In the genomic region with DNA sequence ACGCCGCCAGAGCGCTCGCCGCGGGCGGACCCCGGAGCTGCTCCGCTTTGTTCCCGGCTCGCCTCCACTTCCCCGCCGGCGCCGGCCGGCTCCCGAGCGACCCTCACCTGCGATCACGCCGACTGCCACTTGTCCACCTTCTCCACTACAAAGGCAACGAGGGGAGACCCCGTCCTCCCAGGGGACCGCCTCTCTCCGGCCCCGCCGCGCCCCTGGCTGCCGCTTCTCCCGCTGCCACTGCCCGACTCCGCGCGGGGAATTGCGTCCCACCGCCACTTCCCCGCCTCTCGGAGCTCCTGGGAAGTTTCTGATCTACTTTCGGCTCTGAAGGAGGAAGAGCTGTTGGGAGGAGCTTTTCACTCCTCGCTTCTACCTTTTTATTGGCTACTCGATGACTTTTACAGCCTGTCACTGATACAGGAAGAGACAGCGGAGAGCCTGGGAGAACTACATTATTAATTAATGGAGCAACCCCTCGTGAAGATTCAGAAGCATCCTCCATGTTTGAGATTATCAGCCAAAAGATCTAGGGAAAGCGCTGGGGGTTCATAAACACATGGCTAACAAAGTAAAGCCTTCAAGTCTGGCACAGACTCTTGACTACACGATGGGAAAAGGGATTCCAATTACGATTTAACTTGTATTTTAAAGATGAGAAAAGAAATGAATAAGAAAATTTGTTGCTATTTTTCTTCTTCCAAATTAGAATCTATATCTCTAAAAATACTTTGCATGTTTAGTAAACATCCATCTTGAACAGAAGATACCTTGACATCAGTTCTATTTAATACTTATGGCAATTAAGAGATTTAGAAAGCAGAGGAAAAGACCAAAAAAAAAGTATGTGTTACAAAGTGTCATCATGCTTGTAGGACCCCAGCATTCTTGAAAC, we compare ENCODE assay signal across 1 cellular context.
TF ChIP-seq lines count a peak whose summit lies in the region.

A gene with protein sequence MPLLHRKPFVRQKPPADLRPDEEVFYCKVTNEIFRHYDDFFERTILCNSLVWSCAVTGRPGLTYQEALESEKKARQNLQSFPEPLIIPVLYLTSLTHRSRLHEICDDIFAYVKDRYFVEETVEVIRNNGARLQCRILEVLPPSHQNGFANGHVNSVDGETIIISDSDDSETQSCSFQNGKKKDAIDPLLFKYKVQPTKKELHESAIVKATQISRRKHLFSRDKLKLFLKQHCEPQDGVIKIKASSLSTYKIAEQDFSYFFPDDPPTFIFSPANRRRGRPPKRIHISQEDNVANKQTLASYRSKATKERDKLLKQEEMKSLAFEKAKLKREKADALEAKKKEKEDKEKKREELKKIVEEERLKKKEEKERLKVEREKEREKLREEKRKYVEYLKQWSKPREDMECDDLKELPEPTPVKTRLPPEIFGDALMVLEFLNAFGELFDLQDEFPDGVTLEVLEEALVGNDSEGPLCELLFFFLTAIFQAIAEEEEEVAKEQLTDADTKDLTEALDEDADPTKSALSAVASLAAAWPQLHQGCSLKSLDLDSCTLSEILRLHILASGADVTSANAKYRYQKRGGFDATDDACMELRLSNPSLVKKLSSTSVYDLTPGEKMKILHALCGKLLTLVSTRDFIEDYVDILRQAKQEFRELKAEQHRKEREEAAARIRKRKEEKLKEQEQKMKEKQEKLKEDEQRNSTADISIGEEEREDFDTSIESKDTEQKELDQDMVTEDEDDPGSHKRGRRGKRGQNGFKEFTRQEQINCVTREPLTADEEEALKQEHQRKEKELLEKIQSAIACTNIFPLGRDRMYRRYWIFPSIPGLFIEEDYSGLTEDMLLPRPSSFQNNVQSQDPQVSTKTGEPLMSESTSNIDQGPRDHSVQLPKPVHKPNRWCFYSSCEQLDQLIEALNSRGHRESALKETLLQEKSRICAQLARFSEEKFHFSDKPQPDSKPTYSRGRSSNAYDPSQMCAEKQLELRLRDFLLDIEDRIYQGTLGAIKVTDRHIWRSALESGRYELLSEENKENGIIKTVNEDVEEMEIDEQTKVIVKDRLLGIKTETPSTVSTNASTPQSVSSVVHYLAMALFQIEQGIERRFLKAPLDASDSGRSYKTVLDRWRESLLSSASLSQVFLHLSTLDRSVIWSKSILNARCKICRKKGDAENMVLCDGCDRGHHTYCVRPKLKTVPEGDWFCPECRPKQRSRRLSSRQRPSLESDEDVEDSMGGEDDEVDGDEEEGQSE (N-terminal part only) (minus strand): TSS at position 330 of the 892 bp plus-strand sequence. CDS start 756 bp downstream, outside the sequence.

TF ChIP-seq in HCT116, 20 proteins besides CTCF, POLR2A, EP300 and RAD21 (continued from another document):
- TF ChIP-seq, protein P1, sequence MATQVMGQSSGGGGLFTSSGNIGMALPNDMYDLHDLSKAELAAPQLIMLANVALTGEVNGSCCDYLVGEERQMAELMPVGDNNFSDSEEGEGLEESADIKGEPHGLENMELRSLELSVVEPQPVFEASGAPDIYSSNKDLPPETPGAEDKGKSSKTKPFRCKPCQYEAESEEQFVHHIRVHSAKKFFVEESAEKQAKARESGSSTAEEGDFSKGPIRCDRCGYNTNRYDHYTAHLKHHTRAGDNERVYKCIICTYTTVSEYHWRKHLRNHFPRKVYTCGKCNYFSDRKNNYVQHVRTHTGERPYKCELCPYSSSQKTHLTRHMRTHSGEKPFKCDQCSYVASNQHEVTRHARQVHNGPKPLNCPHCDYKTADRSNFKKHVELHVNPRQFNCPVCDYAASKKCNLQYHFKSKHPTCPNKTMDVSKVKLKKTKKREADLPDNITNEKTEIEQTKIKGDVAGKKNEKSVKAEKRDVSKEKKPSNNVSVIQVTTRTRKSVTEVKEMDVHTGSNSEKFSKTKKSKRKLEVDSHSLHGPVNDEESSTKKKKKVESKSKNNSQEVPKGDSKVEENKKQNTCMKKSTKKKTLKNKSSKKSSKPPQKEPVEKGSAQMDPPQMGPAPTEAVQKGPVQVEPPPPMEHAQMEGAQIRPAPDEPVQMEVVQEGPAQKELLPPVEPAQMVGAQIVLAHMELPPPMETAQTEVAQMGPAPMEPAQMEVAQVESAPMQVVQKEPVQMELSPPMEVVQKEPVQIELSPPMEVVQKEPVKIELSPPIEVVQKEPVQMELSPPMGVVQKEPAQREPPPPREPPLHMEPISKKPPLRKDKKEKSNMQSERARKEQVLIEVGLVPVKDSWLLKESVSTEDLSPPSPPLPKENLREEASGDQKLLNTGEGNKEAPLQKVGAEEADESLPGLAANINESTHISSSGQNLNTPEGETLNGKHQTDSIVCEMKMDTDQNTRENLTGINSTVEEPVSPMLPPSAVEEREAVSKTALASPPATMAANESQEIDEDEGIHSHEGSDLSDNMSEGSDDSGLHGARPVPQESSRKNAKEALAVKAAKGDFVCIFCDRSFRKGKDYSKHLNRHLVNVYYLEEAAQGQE (IDR thresholded peaks at IDR 0.05; ENCODE audit: low read depth) = no peak
- TF ChIP-seq, protein P2, sequence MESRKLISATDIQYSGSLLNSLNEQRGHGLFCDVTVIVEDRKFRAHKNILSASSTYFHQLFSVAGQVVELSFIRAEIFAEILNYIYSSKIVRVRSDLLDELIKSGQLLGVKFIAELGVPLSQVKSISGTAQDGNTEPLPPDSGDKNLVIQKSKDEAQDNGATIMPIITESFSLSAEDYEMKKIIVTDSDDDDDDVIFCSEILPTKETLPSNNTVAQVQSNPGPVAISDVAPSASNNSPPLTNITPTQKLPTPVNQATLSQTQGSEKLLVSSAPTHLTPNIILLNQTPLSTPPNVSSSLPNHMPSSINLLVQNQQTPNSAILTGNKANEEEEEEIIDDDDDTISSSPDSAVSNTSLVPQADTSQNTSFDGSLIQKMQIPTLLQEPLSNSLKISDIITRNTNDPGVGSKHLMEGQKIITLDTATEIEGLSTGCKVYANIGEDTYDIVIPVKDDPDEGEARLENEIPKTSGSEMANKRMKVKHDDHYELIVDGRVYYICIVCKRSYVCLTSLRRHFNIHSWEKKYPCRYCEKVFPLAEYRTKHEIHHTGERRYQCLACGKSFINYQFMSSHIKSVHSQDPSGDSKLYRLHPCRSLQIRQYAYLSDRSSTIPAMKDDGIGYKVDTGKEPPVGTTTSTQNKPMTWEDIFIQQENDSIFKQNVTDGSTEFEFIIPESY (IDR thresholded peaks at IDR 0.05; ENCODE audit: extremely low read depth, insufficient replicate concordance, low read length) = no peak
- no peak for TF ChIP-seq CEBPB (IDR thresholded peaks at IDR 0.05; ENCODE audit: low read depth)
- no peak for TF ChIP-seq EGR1 (IDR thresholded peaks at IDR 0.05; ENCODE audit: low read depth)
- TF ChIP-seq SRF (IDR thresholded peaks at IDR 0.05; ENCODE audit: low read depth) = no peak
- no peak for TF ChIP-seq ZNF274 (IDR thresholded peaks at IDR 0.05; ENCODE audit: low read depth, low read length)
- TF ChIP-seq EZH2 (IDR thresholded peaks at IDR 0.05) = no peak
- peak; percentile 41; the same call in 1 of the 2 replicates for TF ChIP-seq JUND (IDR thresholded peaks at IDR 0.05)
- no peak for TF ChIP-seq ZFX (IDR thresholded peaks at IDR 0.05)
- peak; percentile 60 for TF ChIP-seq ELF1 (IDR thresholded peaks at IDR 0.05; ENCODE audit: borderline replicate concordance, low read depth)
- TF ChIP-seq TCF7L2 (IDR thresholded peaks at IDR 0.05; ENCODE audit: borderline replicate concordance, extremely low read depth, insufficient read depth, insufficient read length) = no peak
- no peak for TF ChIP-seq YY1 (IDR thresholded peaks at IDR 0.05; ENCODE audit: extremely low read depth, insufficient replicate concordance, low read depth, low read length)
- TF ChIP-seq FOSL1 (IDR thresholded peaks at IDR 0.05; ENCODE audit: low read depth) = no peak
TF ChIP-seq in HCT116: peak in this region for 5.
